10 cellular contexts compared by ENCODE assay signal in the genomic region with DNA sequence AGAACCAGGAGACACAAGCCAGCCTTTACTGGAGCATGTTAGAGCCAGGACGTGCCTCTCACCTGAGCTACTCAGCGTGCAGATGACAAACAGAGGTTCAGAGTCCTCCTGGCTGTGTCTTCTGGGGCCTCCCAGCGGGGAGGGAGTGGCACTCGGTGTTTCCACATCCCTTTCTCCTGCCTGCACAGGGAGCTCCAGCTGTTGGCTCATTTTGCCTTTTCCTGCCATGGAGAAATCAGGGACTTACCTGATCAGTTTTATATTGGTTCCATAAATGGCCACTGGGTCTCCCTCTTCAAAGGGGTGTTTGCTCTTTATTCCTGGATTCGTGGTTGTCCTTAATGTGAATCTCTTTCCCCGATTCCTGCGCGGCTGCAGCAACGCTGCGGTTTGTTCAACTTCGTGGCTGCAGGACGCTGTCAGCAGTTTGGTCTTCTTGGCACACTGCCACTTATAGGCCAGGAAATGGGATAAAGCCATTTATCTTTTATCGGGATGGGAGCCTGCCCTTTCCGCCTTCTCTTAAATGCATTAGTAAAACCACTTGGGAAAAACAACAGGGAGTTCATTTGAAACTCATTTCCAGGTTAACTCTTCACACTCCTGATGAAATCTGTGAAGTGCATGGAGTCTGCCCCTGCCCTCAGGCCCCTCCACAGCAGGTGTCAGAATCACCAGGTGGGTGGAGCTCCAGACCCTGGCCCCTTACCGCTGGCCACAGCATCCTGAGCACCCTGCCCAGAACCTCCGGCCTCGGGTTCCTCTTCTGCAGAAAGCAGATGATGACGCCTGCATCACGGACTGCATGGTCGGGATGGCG. TPM values are rescaled to one million over a fixed set of nuclear protein-coding genes. Genes with fewer than 3 reads are reported as not detected.
A peak's percentile ranks its signal among the peaks of the same experiment; 100 is the strongest.
DNase-seq lines count a peak whose midpoint lies in the region; ATAC-seq, FAIRE-seq and TF ChIP-seq lines count a peak whose summit lies in the region.
"Had no signal": no experiment of that assay in that cellular context is flagged by ENCODE, and none has a peak within 500 bp of the region (broad histone marks: within the 10 kb centered on the region; RNA-seq: fewer than 3 reads in every experiment).

No MANE protein-coding gene starts in this region.

- peak overlapping the region; percentile 67 for H3K4me2 ChIP-seq in SK-N-SH

- no peaks in the 10 kb centered on the region for H3K36me3 ChIP-seq in SK-N-SH (replicated peaks in 1 of 2; ENCODE audit: control insufficient read depth in 1 of 2, insufficient read depth in 2 of 2, low read length in 1 of 2)

- peak; percentile 40 for ATAC-seq in Right ventricle myocardium superior (ENCODE audit: poor library complexity)
- no peak for ATAC-seq in Right ventricle myocardium inferior
- peak; percentile 17 to 31 for ATAC-seq in left cardiac atrium
- ATAC-seq: activated CD8-positive, alpha-beta T cell treated with anti-CD3 and anti-CD28 coated beads for 36 hours had no signal

- no peak overlapping the region for H2AFZ ChIP-seq in SK-N-SH (ENCODE audit: low read depth)

- CTCF ChIA-PET in SK-N-SH (lab: Yijun Ruan, JAX), result interaction anchor here (1.0 to 3.5 kb wide), 6 partner anchors 11 to 73 kb away, joined by 3 to 13 read pairs (median 5); no protein-coding TSS in a partner anchor

- H3K27me3 ChIP-seq in SK-N-SH (ENCODE audit: insufficient read depth), result peaks cover 13% of the 10 kb centered on the region; the same call in 1 of the 2 replicates

- intact Hi-C loops in Right ventricle myocardium superior (cut with DNase I), result no loop called here
- intact Hi-C loops in Right ventricle myocardium inferior (cut with DNase I), result no loop called here
- intact Hi-C loops in left cardiac atrium (cut with DNase I), result no loop called here

- no peaks in the 10 kb centered on the region for H3K9me3 ChIP-seq in SK-N-SH

- WGBS in SK-N-SH (ENCODE audit: low lambda C conversion rate), result 5% methylated on average over 16 of the region's 21 CpGs

- H3K9me2 ChIP-seq in SK-N-SH, result no peaks in the 10 kb centered on the region

- H3F3A ChIP-seq in SK-N-SH (replicated peaks; ENCODE audit: insufficient read depth), result no peaks in the 10 kb centered on the region

- TF ChIP-seq RAD21 in SK-N-SH (IDR thresholded peaks at IDR 0.05; ENCODE audit: low read length), result no peak

- FAIRE-seq in urothelium cell line (lab: Jason Lieb, UNC), result no peak

- peak in 1 of 2 experiments; percentile 57; a peak in 2 of 4 replicates for TF ChIP-seq EP300 in SK-N-SH (IDR thresholded peaks at IDR 0.05; ENCODE audit: borderline replicate concordance in 1 of 2, low read depth in 1 of 2, low read length in 1 of 2)

- peak; percentile 53 for DNase-seq in Right ventricle myocardium superior
- DNase-seq in Right ventricle myocardium inferior (ENCODE audit: missing footprints), result no peak
- peak; percentile 80 for DNase-seq in SK-N-SH
- DNase-seq in left cardiac atrium, result no peak
- peak; percentile 54 for DNase-seq in urothelium cell line (ENCODE audit: low spot score)
- no peak for DNase-seq in T1000 (lab: John Stamatoyannopoulos, UW)
- no peak for DNase-seq in ecto neural progenitor cell (ENCODE audit: low spot score)
- DNase-seq in activated CD4-positive, alpha-beta T cell treated with anti-CD3 and anti-CD28 coated beads for 48 hours, result no peak
- DNase-seq: activated CD8-positive, alpha-beta T cell treated with anti-CD3 and anti-CD28 coated beads for 36 hours; effector memory CD4-positive, alpha-beta T cell had no signal

- H3K4me3 ChIP-seq in SK-N-SH (ENCODE audit: low read depth in 2 of 2, low read length in 1 of 2), result peak overlapping the region in 1 of 2 experiments; percentile 31; a peak in 1 of 4 replicates

- no peak overlapping the region for H3K9ac ChIP-seq in SK-N-SH

- no peak for TF ChIP-seq CTCF in SK-N-SH (IDR thresholded peaks at IDR 0.05)

- H3K27ac ChIP-seq in SK-N-SH (ENCODE audit: low read depth in 2 of 2, low read length in 1 of 2), result peak overlapping the region in 1 of 2 experiments; percentile 95; a peak in 2 of 4 replicates

- no peaks in the 10 kb centered on the region for H3K79me2 ChIP-seq in SK-N-SH (ENCODE audit: insufficient read depth)

- POLR2A ChIA-PET in SK-N-SH (lab: Yijun Ruan, JAX), result interaction anchor here (1.5 kb wide), 1 partner anchor 72 kb away, joined by 4 read pairs; no protein-coding TSS in a partner anchor

- H3K4me1 ChIP-seq in SK-N-SH (ENCODE audit: control insufficient read depth in 1 of 2, insufficient read depth in 2 of 2, low read depth in 1 of 2, low read length in 1 of 2), result peaks cover 0 to 44% of the 10 kb centered on the region in 2 experiments; a peak in 2 of 4 replicates

- H4K20me1 ChIP-seq in SK-N-SH (ENCODE audit: insufficient read depth), result no peaks in the 10 kb centered on the region

TF ChIP-seq in SK-N-SH, 30 proteins besides CTCF, POLR2A, EP300 and RAD21:
- TF ChIP-seq TCF12 (IDR thresholded peaks at IDR 0.05) (0 out of 2 replicates have a peak, but pooled peaks have one; percentile 22), NFIC (IDR thresholded peaks at IDR 0.05; ENCODE audit: borderline replicate concordance) (peak; percentile 78; the same call in 1 of the 2 replicates), RXRA (IDR thresholded peaks at IDR 0.05; ENCODE audit: borderline replicate concordance, low read depth) (no peak), POLR2AphosphoS5 (IDR thresholded peaks at IDR 0.05; ENCODE audit: low read depth, low read length) (0 out of 2 replicates have a peak, but pooled peaks have one; percentile 13), SMC3 (IDR thresholded peaks at IDR 0.05; ENCODE audit: low read depth, low read length) (no peak), MXI1 (IDR thresholded peaks at IDR 0.05; ENCODE audit: low read depth, low read length) (0 out of 2 replicates have a peak, but pooled peaks have one; percentile 31), GATA2 (CRISPR knock-in tag; IDR thresholded peaks at IDR 0.05) (peak; percentile 83), CHD2 (IDR thresholded peaks at IDR 0.05; ENCODE audit: low read length, partially characterized antibody) (peak; percentile 38), RCOR1 (IDR thresholded peaks at IDR 0.05; ENCODE audit: low read length) (peak; percentile 77), FOXJ3 (CRISPR knock-in tag; IDR thresholded peaks at IDR 0.05) (no peak)
- TF ChIP-seq, protein P1, sequence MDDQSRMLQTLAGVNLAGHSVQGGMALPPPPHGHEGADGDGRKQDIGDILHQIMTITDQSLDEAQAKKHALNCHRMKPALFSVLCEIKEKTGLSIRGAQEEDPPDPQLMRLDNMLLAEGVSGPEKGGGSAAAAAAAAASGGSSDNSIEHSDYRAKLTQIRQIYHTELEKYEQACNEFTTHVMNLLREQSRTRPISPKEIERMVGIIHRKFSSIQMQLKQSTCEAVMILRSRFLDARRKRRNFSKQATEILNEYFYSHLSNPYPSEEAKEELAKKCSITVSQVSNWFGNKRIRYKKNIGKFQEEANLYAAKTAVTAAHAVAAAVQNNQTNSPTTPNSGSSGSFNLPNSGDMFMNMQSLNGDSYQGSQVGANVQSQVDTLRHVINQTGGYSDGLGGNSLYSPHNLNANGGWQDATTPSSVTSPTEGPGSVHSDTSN (IDR thresholded peaks at IDR 0.05), result peak; percentile 42
- TF ChIP-seq, protein P2, sequence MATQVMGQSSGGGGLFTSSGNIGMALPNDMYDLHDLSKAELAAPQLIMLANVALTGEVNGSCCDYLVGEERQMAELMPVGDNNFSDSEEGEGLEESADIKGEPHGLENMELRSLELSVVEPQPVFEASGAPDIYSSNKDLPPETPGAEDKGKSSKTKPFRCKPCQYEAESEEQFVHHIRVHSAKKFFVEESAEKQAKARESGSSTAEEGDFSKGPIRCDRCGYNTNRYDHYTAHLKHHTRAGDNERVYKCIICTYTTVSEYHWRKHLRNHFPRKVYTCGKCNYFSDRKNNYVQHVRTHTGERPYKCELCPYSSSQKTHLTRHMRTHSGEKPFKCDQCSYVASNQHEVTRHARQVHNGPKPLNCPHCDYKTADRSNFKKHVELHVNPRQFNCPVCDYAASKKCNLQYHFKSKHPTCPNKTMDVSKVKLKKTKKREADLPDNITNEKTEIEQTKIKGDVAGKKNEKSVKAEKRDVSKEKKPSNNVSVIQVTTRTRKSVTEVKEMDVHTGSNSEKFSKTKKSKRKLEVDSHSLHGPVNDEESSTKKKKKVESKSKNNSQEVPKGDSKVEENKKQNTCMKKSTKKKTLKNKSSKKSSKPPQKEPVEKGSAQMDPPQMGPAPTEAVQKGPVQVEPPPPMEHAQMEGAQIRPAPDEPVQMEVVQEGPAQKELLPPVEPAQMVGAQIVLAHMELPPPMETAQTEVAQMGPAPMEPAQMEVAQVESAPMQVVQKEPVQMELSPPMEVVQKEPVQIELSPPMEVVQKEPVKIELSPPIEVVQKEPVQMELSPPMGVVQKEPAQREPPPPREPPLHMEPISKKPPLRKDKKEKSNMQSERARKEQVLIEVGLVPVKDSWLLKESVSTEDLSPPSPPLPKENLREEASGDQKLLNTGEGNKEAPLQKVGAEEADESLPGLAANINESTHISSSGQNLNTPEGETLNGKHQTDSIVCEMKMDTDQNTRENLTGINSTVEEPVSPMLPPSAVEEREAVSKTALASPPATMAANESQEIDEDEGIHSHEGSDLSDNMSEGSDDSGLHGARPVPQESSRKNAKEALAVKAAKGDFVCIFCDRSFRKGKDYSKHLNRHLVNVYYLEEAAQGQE (IDR thresholded peaks at IDR 0.05; ENCODE audit: low read depth, low read length), result no peak

RNA-seq across cellular contexts. Expression of a gene that starts 39.8 kb away (rescaled TPM):
- total RNA-seq in Right ventricle myocardium superior (38.1 TPM), Right ventricle myocardium inferior (45.9 TPM), left cardiac atrium (10 to 100 TPM; 39.1 to 41.6 TPM)
- 0.56 and 1.1 TPM in 2 replicates for polyA plus RNA-seq in SK-N-SH (2012; rRNA removed)
- 0.58 and 1.00 TPM in 2 replicates for polyA plus RNA-seq in SK-N-SH (2012; cell fraction: cytosol; rRNA removed)
- polyA plus RNA-seq in SK-N-SH (2012; cell fraction: nucleus; rRNA removed), result 2.7 and 4.1 TPM in 2 replicates

Comparison
In these comparisons a context has a peak if more than half of its experiments do, and no peak if none do; other contexts are left out.
1. DNase-seq: peak in Right ventricle myocardium superior (single experiment), SK-N-SH (single experiment) and urothelium cell line (single experiment); none in Right ventricle myocardium inferior (single experiment), left cardiac atrium (single experiment), T1000 (single experiment), ecto neural progenitor cell (single experiment) and activated CD4-positive, alpha-beta T cell treated with anti-CD3 and anti-CD28 coated beads for 48 hours (single experiment).